Comparison of ENCODE assay signal across 8 cellular contexts in the genomic region with DNA sequence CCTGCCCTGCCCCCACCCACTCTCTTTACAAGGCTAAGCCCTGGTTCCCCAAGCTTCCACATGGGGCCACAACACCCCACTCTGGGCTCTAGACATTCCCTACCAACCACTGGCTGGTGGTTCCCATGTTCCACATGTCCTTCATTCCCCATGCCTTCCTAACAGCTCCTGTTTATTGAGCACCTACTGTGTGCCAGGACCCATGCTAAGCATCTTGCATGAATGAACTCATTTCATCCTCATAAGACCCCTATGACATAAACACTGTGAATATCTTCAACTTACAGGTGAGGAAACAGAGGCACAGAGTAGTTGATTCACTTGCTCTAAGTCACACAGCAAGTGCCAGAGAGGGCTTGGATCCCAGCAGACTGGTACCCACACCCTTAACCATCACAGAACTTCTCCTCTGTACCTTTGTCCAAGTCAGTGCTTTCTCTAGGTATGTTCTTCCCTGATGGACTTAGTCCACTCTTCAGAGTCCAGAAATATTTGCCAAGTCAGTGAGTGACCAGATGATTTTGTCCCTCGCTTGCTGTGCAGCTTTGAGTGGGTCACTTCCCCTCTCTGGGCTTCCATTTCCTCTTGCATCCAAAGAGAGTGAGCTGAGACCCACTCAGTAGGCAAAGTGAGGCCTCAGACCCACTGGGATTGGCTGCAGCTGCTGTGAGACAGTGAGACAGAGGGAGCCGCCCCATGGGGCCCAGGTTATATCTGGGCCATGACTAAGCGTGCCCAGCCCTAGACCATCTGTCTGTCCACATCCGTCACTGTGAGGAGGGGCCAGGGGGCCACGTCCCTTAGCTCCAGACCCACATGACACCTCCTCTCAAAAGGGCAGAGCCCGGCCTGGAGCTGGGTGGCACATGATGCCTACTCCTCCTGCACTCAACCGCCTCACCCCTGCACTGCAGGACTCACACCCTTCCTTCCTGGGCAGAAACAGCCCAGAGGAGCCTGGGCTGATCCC.
DNase-seq lines count a peak whose midpoint lies in the region; ATAC-seq and TF ChIP-seq lines count a peak whose summit lies in the region.

No MANE protein-coding gene starts in this region.

- no peak for TF ChIP-seq CTCF in cardiac fibroblast (IDR thresholded peaks at IDR 0.05; ENCODE audit: low read depth, low read length)

- ATAC-seq in GM18909 (IDR thresholded peaks at IDR 0.05; ENCODE audit: poor library complexity, unreplicated experiment) (no peak), GM18858 (IDR thresholded peaks at IDR 0.05; ENCODE audit: unreplicated experiment) (no peak), HG03565 (IDR thresholded peaks at IDR 0.05; ENCODE audit: unreplicated experiment) (no peak)

- no peaks in the 10 kb centered on the region for H3K36me3 ChIP-seq in mesodermal cell (ENCODE audit: control insufficient read depth, insufficient read depth, low read length)

- H3K4me3 ChIP-seq in cardiac fibroblast (replicated peaks in 1 of 2; ENCODE audit: low read depth in 2 of 2, low read length in 2 of 2) (no peak overlapping the region), mesodermal cell (ENCODE audit: extremely low read depth, insufficient read depth, low read length, poor library complexity, severe bottlenecking) (no peak overlapping the region)

- H3K9me3 ChIP-seq in mesodermal cell (ENCODE audit: control insufficient read depth, low read length): peaks cover 6% of the 10 kb centered on the region

- peaks cover 30% of the 10 kb centered on the region for H3K4me1 ChIP-seq in mesodermal cell (ENCODE audit: control insufficient read depth, insufficient read depth, low read length, poor library complexity, severe bottlenecking)

- peak overlapping the region; percentile 99 for H3K27ac ChIP-seq in mesodermal cell (ENCODE audit: low read depth, low read length, severe bottlenecking)

- peak; percentile 58 for DNase-seq in CD1c-positive myeloid dendritic cell (ENCODE audit: extremely low spot score)
- DNase-seq in NCI-H2171 treated with DMSO at 0.1 percent for 48 hours (lab: John Stamatoyannopoulos, UW): peak; percentile 83
- peak; percentile 81 to 86 for DNase-seq in cardiac fibroblast (ENCODE audit: low read depth in 2 of 2)
- no peak for DNase-seq in NCI-H345 (lab: John Stamatoyannopoulos, UW)

- 70 to 83% methylated on average over 6 to 7 of the region's 7 CpGs for WGBS in mesodermal cell (ENCODE audit: insufficient coverage in 2 of 2), 2 experiments
